In the genomic region with DNA sequence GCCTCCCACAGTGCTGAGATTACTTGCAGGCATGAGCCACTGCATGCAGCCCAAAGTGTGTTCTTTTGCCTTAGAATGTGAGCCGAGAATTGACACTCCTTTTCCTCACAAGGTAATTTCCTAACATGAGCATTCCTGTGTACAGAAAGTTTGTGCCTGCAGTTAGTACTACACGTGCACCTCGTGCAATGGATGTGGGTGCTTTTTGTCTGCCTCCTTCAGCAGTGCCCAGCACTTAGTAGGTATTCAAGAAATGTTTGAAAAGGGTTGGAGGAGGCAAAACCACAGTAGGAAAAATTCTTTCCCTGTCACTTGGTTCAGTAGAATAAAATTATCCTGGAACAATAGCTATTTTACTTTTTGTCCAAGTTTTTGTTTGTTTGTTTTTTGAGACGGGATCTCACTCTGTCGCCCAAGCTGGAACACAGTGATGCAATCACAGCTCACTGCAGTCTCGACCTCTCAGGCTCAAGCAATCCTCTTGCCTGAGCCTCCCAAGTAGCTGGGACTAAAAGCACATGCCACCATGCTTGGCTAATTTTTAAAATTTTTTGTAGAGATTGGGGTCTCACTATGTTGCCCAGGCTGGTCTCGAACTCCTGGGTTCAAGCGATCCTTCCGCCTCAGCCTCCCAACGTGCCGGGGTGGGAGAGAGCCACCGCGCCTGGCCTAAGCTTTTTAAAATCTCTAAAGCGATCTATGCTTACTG, we compare ENCODE assay signal across 9 cellular contexts. TPM values are rescaled to one million over a fixed set of nuclear protein-coding genes. Genes with fewer than 3 reads are reported as not detected.
A peak's percentile ranks its signal among the peaks of the same experiment; 100 is the strongest.
DNase-seq lines count a peak whose midpoint lies in the region; ATAC-seq, FAIRE-seq and TF ChIP-seq lines count a peak whose summit lies in the region.
"Had no signal": no experiment of that assay in that cellular context is flagged by ENCODE, and none has a peak within 500 bp of the region (broad histone marks: within the 10 kb centered on the region; RNA-seq: fewer than 3 reads in every experiment).

No MANE protein-coding gene starts in this region.

- H3K27me3 ChIP-seq in stomach smooth muscle (ENCODE audit: control insufficient read depth in 1 of 2, insufficient read depth in 2 of 2, low read length in 2 of 2) (no peaks in the 10 kb centered on the region), pancreas (no peaks in the 10 kb centered on the region)

- intact Hi-C loops in pancreas (cut with DNase I), result no loop called here

- no peaks in the 10 kb centered on the region for H3K9me3 Mint-ChIP-seq in activated CD4-positive, alpha-beta T cell treated with anti-CD3 and anti-CD28 coated beads, Interleukin-2, amount 10 ng/mL, durations not matched to agents 7 days and 5 days
- H3K9me3 Mint-ChIP-seq in WTC11, result no peaks in the 10 kb centered on the region

- peaks cover 36% of the 10 kb centered on the region for H3K36me3 Mint-ChIP-seq in activated CD4-positive, alpha-beta T cell treated with anti-CD3 and anti-CD28 coated beads, Interleukin-2, amount 10 ng/mL, durations not matched to agents 7 days and 5 days (ENCODE audit: low read depth)
- H3K36me3 Mint-ChIP-seq in WTC11, result peaks cover 7% of the 10 kb centered on the region

- CTCF ChIA-PET in activated CD4-positive, alpha-beta T cell treated with anti-CD3 and anti-CD28 coated beads, Interleukin-2, amount 10 ng/mL, durations not matched to agents 7 days and 5 days (lab: Charles Lee), result interaction anchor here (1.4 to 1.6 kb wide), 2 partner anchors 8 to 10 kb away, joined by 4 to 6 read pairs; a partner anchor contains a TSS
- CTCF ChIA-PET in WTC11 (lab: Charles Lee), result no interaction called here

- TF ChIP-seq CTCF in WTC11 (IDR thresholded peaks at IDR 0.05) (no peak), fibroblast of villous mesenchyme (IDR thresholded peaks at IDR 0.05; ENCODE audit: insufficient read depth, low read depth, low read length) (no peak), pancreas (IDR thresholded peaks at IDR 0.05) (no peak)

- H3K27ac Mint-ChIP-seq in activated CD4-positive, alpha-beta T cell treated with anti-CD3 and anti-CD28 coated beads, Interleukin-2, amount 10 ng/mL, durations not matched to agents 7 days and 5 days, result peak overlapping the region; percentile 25
- no peak overlapping the region for H3K27ac Mint-ChIP-seq in WTC11

- H3K4me1 ChIP-seq in stomach smooth muscle (ENCODE audit: control insufficient read depth, insufficient read depth, low read length) (peaks cover 33% of the 10 kb centered on the region), pancreas (peaks cover 0 to 7% (median 0%) of the 10 kb centered on the region in 3 donors)

- POLR2A ChIA-PET in activated CD4-positive, alpha-beta T cell treated with anti-CD3 and anti-CD28 coated beads, Interleukin-2, amount 10 ng/mL, durations not matched to agents 7 days and 5 days (lab: Charles Lee), result no interaction called here
- POLR2A ChIA-PET in WTC11 (lab: Charles Lee), result interaction anchor here (0.8 kb wide), 1 partner anchor 10 kb away, joined by 4 read pairs; a partner anchor contains a TSS

- peak overlapping the region; percentile 93 for H3K4me3 Mint-ChIP-seq in activated CD4-positive, alpha-beta T cell treated with anti-CD3 and anti-CD28 coated beads, Interleukin-2, amount 10 ng/mL, durations not matched to agents 7 days and 5 days
- peak overlapping the region; percentile 24; the same call in 1 of the 2 replicates for H3K4me3 Mint-ChIP-seq in WTC11

- ATAC-seq in WTC11 (no peak), HG03521 (IDR thresholded peaks at IDR 0.05; ENCODE audit: unreplicated experiment) (no peak), pancreas (no peak)

- H3K4me3 ChIP-seq in fibroblast of villous mesenchyme (ENCODE audit: low read depth, low read length), result no peak overlapping the region
- no peak overlapping the region for H3K4me3 ChIP-seq in stomach smooth muscle (ENCODE audit: low read length in 2 of 2)
- no peak overlapping the region for H3K4me3 ChIP-seq in pancreas

- H3K27ac ChIP-seq in stomach smooth muscle (ENCODE audit: low read length) (peak overlapping the region; percentile 69), pancreas (no peak overlapping the region)

- 90% methylated on average over 14 of the region's 14 CpGs for WGBS in pancreas, 2 donors

- no peaks in the 10 kb centered on the region for H3K36me3 ChIP-seq in stomach smooth muscle (ENCODE audit: control insufficient read depth in 2 of 2, insufficient read depth in 2 of 2, low read length in 2 of 2)
- no peaks in the 10 kb centered on the region for H3K36me3 ChIP-seq in pancreas

- no peak for FAIRE-seq in pancreas (lab: Jason Lieb, UNC)

- no peak for DNase-seq in activated CD4-positive, alpha-beta T cell treated with anti-CD3 and anti-CD28 coated beads, Interleukin-2, amount 10 ng/mL, durations not matched to agents 7 days and 5 days
- no peak for DNase-seq in activated CD4-positive, alpha-beta T cell treated with anti-CD3 and anti-CD28 coated beads, Interleukin-2, amount 50 U/mL, for 4 hours
- DNase-seq in WTC11 (ENCODE audit: low spot score) (no peak), fibroblast of villous mesenchyme (ENCODE audit: low read depth) (peak; percentile 21), pancreas (no peak), NCI-H1105 (lab: John Stamatoyannopoulos, UW) (no peak)

- H3K4me1 Mint-ChIP-seq in activated CD4-positive, alpha-beta T cell treated with anti-CD3 and anti-CD28 coated beads, Interleukin-2, amount 10 ng/mL, durations not matched to agents 7 days and 5 days, result peaks cover 34% of the 10 kb centered on the region
- 0 out of 2 replicates have a peak, but pooled peaks cover 5% of the 10 kb centered on the region for H3K4me1 Mint-ChIP-seq in WTC11

- H3K9me3 ChIP-seq in stomach smooth muscle (ENCODE audit: control insufficient read depth in 2 of 2, low read length in 2 of 2) (no peaks in the 10 kb centered on the region), pancreas (no peaks in the 10 kb centered on the region)
- H3K9me3 ChIP-seq: HAP-1 had no signal

- no peaks in the 10 kb centered on the region for H3K27me3 Mint-ChIP-seq in activated CD4-positive, alpha-beta T cell treated with anti-CD3 and anti-CD28 coated beads, Interleukin-2, amount 10 ng/mL, durations not matched to agents 7 days and 5 days
- H3K27me3 Mint-ChIP-seq in WTC11 (ENCODE audit: low read depth), result no peaks in the 10 kb centered on the region; the same call in 1 of the 2 replicates

- no peak overlapping the region for H3K9ac ChIP-seq in stomach smooth muscle (ENCODE audit: low read length in 2 of 2)

TF ChIP-seq in WTC11, 78 proteins besides CTCF, POLR2A, EP300 and RAD21:
- TF ChIP-seq, protein P1, sequence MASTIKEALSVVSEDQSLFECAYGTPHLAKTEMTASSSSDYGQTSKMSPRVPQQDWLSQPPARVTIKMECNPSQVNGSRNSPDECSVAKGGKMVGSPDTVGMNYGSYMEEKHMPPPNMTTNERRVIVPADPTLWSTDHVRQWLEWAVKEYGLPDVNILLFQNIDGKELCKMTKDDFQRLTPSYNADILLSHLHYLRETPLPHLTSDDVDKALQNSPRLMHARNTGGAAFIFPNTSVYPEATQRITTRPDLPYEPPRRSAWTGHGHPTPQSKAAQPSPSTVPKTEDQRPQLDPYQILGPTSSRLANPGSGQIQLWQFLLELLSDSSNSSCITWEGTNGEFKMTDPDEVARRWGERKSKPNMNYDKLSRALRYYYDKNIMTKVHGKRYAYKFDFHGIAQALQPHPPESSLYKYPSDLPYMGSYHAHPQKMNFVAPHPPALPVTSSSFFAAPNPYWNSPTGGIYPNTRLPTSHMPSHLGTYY (CRISPR knock-in tag; IDR thresholded peaks at IDR 0.05), result no peak
- TF ChIP-seq GABPB1 (CRISPR knock-in tag; IDR thresholded peaks at IDR 0.05), result peak; percentile 58
TF ChIP-seq in WTC11: peak in this region for 1.

RNA-seq across cellular contexts. Expression of a gene that starts 2.4 kb away (rescaled TPM):
- 100 to 1,000 TPM; 144 to 147 TPM for total RNA-seq in activated CD4-positive, alpha-beta T cell treated with anti-CD3 and anti-CD28 coated beads, Interleukin-2, amount 10 ng/mL, durations not matched to agents 7 days and 5 days
- total RNA-seq in WTC11 (2021) (38.4 to 43.5 TPM (median 39.4 TPM) in 3 replicates), fibroblast of villous mesenchyme (38.3 and 43.2 TPM in 2 replicates), pancreas (10 to 100 TPM in 1 of 6 donors, 1 to 10 TPM in 5; 4.1 to 13.2 (median 6.5) TPM)
- 1 to 10 TPM; 3.3 TPM for polyA plus RNA-seq in pancreas

RNA-seq across cellular contexts. Expression of a gene that starts 9.5 kb away (rescaled TPM):
- total RNA-seq in activated CD4-positive, alpha-beta T cell treated with anti-CD3 and anti-CD28 coated beads, Interleukin-2, amount 10 ng/mL, durations not matched to agents 7 days and 5 days, result 100 to 1,000 TPM in 1 of 2 experiments, 10 to 100 TPM in 1; 79.9 to 101 TPM
- total RNA-seq in WTC11 (2021) (26.2 to 31.9 TPM (median 28.5 TPM) in 3 replicates), fibroblast of villous mesenchyme (14.5 and 14.7 TPM in 2 replicates), pancreas (10 to 100 TPM; 31.7 to 65.3 (median 45.4) TPM)
- 10 to 100 TPM; 17.3 to 20.6 TPM for polyA plus RNA-seq in pancreas
